In the genomic region with DNA sequence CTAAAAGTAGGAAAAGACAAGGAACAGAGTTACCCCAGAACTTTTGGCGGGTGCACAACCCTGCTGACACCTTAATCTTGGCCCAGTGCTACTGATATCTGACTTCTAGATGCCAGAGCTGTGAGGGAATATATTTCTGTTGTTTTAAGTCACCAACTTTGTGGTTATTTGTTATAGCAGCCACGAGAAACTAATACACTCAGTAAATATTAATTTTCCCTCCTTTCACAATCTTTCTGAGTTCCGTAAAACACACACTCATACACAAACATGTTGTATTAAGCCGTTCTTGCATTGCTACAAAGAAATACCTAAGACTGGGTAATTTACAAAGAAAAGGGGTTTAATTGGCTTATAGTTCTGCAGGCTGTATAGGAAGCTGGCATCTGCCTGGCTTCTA, we compare ENCODE assay signal across 2 cellular contexts.
TF ChIP-seq lines count a peak whose summit lies in the region.

No MANE protein-coding gene starts in this region.

TF ChIP-seq in HepG2, 621 proteins besides CTCF, POLR2A, EP300 and RAD21:
- no peak for TF ChIP-seq ZNF614 (CRISPR knock-in tag; IDR thresholded peaks at IDR 0.05; ENCODE audit: borderline replicate concordance)
- peak; percentile 72 for TF ChIP-seq ZNF12 (CRISPR knock-in tag; IDR thresholded peaks at IDR 0.05)
- no peak for TF ChIP-seq JUND (CRISPR knock-in tag; IDR thresholded peaks at IDR 0.05)
- TF ChIP-seq, protein P1, sequence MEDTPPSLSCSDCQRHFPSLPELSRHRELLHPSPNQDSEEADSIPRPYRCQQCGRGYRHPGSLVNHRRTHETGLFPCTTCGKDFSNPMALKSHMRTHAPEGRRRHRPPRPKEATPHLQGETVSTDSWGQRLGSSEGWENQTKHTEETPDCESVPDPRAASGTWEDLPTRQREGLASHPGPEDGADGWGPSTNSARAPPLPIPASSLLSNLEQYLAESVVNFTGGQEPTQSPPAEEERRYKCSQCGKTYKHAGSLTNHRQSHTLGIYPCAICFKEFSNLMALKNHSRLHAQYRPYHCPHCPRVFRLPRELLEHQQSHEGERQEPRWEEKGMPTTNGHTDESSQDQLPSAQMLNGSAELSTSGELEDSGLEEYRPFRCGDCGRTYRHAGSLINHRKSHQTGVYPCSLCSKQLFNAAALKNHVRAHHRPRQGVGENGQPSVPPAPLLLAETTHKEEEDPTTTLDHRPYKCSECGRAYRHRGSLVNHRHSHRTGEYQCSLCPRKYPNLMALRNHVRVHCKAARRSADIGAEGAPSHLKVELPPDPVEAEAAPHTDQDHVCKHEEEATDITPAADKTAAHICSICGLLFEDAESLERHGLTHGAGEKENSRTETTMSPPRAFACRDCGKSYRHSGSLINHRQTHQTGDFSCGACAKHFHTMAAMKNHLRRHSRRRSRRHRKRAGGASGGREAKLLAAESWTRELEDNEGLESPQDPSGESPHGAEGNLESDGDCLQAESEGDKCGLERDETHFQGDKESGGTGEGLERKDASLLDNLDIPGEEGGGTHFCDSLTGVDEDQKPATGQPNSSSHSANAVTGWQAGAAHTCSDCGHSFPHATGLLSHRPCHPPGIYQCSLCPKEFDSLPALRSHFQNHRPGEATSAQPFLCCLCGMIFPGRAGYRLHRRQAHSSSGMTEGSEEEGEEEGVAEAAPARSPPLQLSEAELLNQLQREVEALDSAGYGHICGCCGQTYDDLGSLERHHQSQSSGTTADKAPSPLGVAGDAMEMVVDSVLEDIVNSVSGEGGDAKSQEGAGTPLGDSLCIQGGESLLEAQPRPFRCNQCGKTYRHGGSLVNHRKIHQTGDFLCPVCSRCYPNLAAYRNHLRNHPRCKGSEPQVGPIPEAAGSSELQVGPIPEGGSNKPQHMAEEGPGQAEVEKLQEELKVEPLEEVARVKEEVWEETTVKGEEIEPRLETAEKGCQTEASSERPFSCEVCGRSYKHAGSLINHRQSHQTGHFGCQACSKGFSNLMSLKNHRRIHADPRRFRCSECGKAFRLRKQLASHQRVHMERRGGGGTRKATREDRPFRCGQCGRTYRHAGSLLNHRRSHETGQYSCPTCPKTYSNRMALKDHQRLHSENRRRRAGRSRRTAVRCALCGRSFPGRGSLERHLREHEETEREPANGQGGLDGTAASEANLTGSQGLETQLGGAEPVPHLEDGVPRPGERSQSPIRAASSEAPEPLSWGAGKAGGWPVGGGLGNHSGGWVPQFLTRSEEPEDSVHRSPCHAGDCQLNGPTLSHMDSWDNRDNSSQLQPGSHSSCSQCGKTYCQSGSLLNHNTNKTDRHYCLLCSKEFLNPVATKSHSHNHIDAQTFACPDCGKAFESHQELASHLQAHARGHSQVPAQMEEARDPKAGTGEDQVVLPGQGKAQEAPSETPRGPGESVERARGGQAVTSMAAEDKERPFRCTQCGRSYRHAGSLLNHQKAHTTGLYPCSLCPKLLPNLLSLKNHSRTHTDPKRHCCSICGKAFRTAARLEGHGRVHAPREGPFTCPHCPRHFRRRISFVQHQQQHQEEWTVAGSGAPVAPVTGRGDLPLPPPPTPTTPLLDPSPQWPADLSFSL (CRISPR knock-in tag; IDR thresholded peaks at IDR 0.05) = no peak
- TF ChIP-seq, protein P2, sequence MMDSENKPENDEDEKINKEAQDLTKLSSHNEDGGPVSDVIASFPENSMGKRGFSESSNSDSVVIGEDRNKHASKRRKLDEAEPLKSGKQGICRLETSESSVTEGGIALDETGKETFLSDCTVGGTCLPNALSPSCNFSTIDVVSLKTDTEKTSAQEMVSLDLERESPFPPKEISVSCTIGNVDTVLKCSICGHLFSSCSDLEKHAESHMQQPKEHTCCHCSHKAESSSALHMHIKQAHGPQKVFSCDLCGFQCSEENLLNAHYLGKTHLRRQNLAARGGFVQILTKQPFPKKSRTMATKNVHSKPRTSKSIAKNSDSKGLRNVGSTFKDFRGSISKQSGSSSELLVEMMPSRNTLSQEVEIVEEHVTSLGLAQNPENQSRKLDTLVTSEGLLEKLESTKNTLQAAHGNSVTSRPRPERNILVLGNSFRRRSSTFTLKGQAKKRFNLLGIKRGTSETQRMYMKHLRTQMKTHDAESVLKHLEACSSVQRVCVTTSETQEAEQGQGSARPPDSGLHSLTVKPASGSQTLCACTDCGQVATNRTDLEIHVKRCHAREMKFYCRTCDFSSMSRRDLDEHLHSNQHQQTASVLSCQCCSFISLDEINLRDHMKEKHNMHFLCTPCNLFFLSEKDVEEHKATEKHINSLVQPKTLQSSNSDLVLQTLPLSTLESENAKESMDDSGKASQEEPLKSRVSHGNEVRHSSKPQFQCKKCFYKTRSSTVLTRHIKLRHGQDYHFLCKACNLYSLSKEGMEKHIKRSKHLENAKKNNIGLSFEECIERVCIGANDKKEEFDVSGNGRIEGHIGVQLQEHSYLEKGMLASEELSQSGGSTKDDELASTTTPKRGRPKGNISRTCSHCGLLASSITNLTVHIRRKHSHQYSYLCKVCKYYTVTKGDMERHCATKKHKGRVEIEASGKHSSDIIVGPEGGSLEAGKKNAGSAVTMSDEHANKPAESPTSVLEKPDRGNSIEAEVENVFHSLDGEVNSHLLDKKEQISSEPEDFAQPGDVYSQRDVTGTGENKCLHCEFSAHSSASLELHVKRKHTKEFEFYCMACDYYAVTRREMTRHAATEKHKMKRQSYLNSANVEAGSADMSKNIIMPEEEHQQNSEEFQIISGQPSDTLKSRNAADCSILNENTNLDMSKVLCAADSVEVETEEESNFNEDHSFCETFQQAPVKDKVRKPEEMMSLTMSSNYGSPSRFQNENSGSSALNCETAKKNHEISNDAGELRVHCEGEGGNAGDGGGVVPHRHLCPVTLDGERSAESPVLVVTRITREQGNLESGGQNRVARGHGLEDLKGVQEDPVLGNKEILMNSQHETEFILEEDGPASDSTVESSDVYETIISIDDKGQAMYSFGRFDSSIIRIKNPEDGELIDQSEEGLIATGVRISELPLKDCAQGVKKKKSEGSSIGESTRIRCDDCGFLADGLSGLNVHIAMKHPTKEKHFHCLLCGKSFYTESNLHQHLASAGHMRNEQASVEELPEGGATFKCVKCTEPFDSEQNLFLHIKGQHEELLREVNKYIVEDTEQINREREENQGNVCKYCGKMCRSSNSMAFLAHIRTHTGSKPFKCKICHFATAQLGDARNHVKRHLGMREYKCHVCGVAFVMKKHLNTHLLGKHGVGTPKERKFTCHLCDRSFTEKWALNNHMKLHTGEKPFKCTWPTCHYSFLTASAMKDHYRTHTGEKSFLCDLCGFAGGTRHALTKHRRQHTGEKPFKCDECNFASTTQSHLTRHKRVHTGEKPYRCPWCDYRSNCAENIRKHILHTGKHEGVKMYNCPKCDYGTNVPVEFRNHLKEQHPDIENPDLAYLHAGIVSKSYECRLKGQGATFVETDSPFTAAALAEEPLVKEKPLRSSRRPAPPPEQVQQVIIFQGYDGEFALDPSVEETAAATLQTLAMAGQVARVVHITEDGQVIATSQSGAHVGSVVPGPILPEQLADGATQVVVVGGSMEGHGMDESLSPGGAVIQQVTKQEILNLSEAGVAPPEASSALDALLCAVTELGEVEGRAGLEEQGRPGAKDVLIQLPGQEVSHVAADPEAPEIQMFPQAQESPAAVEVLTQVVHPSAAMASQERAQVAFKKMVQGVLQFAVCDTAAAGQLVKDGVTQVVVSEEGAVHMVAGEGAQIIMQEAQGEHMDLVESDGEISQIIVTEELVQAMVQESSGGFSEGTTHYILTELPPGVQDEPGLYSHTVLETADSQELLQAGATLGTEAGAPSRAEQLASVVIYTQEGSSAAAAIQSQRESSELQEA (CRISPR knock-in tag; IDR thresholded peaks at IDR 0.05; ENCODE audit: not compliant biosample characterization) = no peak

TF ChIP-seq in K562, 482 proteins besides CTCF, POLR2A, EP300 and RAD21:
- TF ChIP-seq JUN (IDR thresholded peaks at IDR 0.05; ENCODE audit: borderline replicate concordance, low read depth, low read length) (no peak), JUN (CRISPR knock-in tag; IDR thresholded peaks at IDR 0.05; ENCODE audit: borderline replicate concordance) (no peak), CAMTA2 (CRISPR knock-in tag; conservative IDR thresholded peaks at IDR 0.05) (no peak), ZNF12 (CRISPR knock-in tag; IDR thresholded peaks at IDR 0.05) (peak; percentile 62; the same call in 1 of the 2 replicates)
- TF ChIP-seq, protein P3, sequence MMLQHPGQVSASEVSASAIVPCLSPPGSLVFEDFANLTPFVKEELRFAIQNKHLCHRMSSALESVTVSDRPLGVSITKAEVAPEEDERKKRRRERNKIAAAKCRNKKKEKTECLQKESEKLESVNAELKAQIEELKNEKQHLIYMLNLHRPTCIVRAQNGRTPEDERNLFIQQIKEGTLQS (IDR thresholded peaks at IDR 0.05) = no peak
- TF ChIP-seq, protein P3 (CRISPR knock-in tag; conservative IDR thresholded peaks at IDR 0.05) = no peak
